In the genomic region with DNA sequence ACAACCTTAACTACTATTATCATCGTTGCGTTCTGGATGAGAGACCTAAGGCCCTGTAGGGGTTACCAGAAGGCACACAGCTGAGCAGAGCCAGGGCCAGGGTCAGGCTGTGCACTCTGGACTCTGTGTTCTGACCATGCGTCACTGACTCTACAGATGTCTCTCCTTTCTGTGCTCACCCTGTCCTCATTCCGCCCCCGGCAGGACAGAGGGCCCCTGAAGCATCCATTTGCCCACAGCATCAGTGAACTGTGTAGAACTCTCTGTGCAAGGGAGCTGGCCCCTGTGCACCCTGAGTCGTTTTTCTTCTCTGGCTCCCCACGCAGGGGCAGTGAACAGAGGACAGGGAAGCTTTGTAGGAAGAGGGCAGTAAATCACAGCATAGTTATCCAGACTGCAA, we compare ENCODE assay signal across 1 cellular context.
TF ChIP-seq lines count a peak whose summit lies in the region.

No MANE protein-coding gene starts in this region.

TF ChIP-seq in liver, 16 proteins besides CTCF, POLR2A, EP300 and RAD21 (continued from another document):
- TF ChIP-seq, protein P1, sequence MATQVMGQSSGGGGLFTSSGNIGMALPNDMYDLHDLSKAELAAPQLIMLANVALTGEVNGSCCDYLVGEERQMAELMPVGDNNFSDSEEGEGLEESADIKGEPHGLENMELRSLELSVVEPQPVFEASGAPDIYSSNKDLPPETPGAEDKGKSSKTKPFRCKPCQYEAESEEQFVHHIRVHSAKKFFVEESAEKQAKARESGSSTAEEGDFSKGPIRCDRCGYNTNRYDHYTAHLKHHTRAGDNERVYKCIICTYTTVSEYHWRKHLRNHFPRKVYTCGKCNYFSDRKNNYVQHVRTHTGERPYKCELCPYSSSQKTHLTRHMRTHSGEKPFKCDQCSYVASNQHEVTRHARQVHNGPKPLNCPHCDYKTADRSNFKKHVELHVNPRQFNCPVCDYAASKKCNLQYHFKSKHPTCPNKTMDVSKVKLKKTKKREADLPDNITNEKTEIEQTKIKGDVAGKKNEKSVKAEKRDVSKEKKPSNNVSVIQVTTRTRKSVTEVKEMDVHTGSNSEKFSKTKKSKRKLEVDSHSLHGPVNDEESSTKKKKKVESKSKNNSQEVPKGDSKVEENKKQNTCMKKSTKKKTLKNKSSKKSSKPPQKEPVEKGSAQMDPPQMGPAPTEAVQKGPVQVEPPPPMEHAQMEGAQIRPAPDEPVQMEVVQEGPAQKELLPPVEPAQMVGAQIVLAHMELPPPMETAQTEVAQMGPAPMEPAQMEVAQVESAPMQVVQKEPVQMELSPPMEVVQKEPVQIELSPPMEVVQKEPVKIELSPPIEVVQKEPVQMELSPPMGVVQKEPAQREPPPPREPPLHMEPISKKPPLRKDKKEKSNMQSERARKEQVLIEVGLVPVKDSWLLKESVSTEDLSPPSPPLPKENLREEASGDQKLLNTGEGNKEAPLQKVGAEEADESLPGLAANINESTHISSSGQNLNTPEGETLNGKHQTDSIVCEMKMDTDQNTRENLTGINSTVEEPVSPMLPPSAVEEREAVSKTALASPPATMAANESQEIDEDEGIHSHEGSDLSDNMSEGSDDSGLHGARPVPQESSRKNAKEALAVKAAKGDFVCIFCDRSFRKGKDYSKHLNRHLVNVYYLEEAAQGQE (IDR thresholded peaks at IDR 0.05): no peak
- TF ChIP-seq TAF1 (conservative IDR thresholded peaks at IDR 0.05) (no peak), EGR1 (IDR thresholded peaks at IDR 0.05; ENCODE audit: low read depth in 2 of 2) (no peak), SP1 (IDR thresholded peaks at IDR 0.05) (peak; percentile 87), JUND (IDR thresholded peaks at IDR 0.05) (peak in 1 of 2 donors; percentile 56), HNF4A (conservative IDR thresholded peaks at IDR 0.05) (peak; percentile 83 to 87), YY1 (IDR thresholded peaks at IDR 0.05) (peak; percentile 56), HNF4G (IDR thresholded peaks at IDR 0.05) (peak; percentile 50), FOXA2 (IDR thresholded peaks at IDR 0.05) (no peak), GABPA (IDR thresholded peaks at IDR 0.05 in 1 of 2, conservative IDR thresholded peaks at IDR 0.05 in 1 of 2) (no peak), RXRA (IDR thresholded peaks at IDR 0.05) (peak; percentile 84 to 91), NR2F2 (IDR thresholded peaks at IDR 0.05) (no peak)
- TF ChIP-seq, protein P2, sequence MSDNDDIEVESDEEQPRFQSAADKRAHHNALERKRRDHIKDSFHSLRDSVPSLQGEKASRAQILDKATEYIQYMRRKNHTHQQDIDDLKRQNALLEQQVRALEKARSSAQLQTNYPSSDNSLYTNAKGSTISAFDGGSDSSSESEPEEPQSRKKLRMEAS (IDR thresholded peaks at IDR 0.05): peak; percentile 33
- TF ChIP-seq, protein P3, sequence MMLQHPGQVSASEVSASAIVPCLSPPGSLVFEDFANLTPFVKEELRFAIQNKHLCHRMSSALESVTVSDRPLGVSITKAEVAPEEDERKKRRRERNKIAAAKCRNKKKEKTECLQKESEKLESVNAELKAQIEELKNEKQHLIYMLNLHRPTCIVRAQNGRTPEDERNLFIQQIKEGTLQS (IDR thresholded peaks at IDR 0.05): no peak
- TF ChIP-seq, protein P4, sequence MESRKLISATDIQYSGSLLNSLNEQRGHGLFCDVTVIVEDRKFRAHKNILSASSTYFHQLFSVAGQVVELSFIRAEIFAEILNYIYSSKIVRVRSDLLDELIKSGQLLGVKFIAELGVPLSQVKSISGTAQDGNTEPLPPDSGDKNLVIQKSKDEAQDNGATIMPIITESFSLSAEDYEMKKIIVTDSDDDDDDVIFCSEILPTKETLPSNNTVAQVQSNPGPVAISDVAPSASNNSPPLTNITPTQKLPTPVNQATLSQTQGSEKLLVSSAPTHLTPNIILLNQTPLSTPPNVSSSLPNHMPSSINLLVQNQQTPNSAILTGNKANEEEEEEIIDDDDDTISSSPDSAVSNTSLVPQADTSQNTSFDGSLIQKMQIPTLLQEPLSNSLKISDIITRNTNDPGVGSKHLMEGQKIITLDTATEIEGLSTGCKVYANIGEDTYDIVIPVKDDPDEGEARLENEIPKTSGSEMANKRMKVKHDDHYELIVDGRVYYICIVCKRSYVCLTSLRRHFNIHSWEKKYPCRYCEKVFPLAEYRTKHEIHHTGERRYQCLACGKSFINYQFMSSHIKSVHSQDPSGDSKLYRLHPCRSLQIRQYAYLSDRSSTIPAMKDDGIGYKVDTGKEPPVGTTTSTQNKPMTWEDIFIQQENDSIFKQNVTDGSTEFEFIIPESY (IDR thresholded peaks at IDR 0.05): no peak
